In the genomic region with DNA sequence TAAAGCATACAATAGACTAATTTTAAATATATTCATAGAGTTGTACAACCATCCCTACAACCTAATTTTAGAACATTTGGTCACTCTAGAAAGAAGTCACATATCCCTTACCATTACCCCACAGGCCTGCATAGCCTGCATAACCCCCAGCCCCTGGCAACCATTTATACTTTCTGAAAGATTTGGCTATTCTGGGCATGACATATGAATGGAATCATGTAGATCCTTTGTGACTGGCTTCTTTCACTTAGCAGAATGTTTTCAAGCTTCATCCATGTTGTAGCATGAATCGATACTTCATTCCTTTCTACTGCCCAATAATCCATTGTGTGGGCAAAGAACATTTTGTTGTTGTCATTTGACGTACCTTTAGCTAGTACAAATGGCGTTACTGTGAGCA, we compare ENCODE assay signal across 1 cellular context.
TF ChIP-seq lines count a peak whose summit lies in the region.

No MANE protein-coding gene starts in this region.

TF ChIP-seq in GM23338, 12 proteins besides CTCF, POLR2A, EP300 and RAD21:
- TF ChIP-seq, protein P1, sequence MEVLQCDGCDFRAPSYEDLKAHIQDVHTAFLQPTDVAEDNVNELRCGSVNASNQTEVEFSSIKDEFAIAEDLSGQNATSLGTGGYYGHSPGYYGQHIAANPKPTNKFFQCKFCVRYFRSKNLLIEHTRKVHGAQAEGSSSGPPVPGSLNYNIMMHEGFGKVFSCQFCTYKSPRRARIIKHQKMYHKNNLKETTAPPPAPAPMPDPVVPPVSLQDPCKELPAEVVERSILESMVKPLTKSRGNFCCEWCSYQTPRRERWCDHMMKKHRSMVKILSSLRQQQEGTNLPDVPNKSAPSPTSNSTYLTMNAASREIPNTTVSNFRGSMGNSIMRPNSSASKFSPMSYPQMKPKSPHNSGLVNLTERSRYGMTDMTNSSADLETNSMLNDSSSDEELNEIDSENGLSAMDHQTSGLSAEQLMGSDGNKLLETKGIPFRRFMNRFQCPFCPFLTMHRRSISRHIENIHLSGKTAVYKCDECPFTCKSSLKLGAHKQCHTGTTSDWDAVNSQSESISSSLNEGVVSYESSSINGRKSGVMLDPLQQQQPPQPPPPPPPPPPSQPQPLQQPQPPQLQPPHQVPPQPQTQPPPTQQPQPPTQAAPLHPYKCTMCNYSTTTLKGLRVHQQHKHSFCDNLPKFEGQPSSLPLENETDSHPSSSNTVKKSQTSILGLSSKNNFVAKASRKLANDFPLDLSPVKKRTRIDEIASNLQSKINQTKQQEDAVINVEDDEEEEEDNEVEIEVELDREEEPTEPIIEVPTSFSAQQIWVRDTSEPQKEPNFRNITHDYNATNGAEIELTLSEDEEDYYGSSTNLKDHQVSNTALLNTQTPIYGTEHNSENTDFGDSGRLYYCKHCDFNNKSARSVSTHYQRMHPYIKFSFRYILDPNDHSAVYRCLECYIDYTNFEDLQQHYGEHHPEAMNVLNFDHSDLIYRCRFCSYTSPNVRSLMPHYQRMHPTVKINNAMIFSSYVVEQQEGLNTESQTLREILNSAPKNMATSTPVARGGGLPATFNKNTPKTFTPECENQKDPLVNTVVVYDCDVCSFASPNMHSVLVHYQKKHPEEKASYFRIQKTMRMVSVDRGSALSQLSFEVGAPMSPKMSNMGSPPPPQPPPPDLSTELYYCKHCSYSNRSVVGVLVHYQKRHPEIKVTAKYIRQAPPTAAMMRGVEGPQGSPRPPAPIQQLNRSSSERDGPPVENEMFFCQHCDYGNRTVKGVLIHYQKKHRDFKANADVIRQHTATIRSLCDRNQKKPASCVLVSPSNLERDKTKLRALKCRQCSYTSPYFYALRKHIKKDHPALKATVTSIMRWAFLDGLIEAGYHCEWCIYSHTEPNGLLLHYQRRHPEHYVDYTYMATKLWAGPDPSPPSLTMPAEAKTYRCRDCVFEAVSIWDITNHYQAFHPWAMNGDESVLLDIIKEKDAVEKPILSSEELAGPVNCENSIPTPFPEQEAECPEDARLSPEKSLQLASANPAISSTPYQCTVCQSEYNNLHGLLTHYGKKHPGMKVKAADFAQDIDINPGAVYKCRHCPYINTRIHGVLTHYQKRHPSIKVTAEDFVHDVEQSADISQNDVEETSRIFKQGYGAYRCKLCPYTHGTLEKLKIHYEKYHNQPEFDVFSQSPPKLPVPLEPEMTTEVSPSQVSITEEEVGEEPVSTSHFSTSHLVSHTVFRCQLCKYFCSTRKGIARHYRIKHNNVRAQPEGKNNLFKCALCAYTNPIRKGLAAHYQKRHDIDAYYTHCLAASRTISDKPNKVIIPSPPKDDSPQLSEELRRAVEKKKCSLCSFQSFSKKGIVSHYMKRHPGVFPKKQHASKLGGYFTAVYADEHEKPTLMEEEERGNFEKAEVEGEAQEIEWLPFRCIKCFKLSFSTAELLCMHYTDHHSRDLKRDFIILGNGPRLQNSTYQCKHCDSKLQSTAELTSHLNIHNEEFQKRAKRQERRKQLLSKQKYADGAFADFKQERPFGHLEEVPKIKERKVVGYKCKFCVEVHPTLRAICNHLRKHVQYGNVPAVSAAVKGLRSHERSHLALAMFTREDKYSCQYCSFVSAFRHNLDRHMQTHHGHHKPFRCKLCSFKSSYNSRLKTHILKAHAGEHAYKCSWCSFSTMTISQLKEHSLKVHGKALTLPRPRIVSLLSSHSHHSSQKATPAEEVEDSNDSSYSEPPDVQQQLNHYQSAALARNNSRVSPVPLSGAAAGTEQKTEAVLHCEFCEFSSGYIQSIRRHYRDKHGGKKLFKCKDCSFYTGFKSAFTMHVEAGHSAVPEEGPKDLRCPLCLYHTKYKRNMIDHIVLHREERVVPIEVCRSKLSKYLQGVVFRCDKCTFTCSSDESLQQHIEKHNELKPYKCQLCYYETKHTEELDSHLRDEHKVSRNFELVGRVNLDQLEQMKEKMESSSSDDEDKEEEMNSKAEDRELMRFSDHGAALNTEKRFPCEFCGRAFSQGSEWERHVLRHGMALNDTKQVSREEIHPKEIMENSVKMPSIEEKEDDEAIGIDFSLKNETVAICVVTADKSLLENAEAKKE (CRISPR knock-in tag; IDR thresholded peaks at IDR 0.05), result no peak
- TF ChIP-seq, protein P2, sequence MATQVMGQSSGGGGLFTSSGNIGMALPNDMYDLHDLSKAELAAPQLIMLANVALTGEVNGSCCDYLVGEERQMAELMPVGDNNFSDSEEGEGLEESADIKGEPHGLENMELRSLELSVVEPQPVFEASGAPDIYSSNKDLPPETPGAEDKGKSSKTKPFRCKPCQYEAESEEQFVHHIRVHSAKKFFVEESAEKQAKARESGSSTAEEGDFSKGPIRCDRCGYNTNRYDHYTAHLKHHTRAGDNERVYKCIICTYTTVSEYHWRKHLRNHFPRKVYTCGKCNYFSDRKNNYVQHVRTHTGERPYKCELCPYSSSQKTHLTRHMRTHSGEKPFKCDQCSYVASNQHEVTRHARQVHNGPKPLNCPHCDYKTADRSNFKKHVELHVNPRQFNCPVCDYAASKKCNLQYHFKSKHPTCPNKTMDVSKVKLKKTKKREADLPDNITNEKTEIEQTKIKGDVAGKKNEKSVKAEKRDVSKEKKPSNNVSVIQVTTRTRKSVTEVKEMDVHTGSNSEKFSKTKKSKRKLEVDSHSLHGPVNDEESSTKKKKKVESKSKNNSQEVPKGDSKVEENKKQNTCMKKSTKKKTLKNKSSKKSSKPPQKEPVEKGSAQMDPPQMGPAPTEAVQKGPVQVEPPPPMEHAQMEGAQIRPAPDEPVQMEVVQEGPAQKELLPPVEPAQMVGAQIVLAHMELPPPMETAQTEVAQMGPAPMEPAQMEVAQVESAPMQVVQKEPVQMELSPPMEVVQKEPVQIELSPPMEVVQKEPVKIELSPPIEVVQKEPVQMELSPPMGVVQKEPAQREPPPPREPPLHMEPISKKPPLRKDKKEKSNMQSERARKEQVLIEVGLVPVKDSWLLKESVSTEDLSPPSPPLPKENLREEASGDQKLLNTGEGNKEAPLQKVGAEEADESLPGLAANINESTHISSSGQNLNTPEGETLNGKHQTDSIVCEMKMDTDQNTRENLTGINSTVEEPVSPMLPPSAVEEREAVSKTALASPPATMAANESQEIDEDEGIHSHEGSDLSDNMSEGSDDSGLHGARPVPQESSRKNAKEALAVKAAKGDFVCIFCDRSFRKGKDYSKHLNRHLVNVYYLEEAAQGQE (IDR thresholded peaks at IDR 0.05; ENCODE audit: unreplicated experiment), result no peak
- TF ChIP-seq ZNF114 (CRISPR knock-in tag; IDR thresholded peaks at IDR 0.05) (no peak), ZNF331 (CRISPR knock-in tag; IDR thresholded peaks at IDR 0.05; ENCODE audit: low read depth) (no peak), POLR2AphosphoS5 (IDR thresholded peaks at IDR 0.05; ENCODE audit: low read depth) (no peak), EZH2phosphoT487 (IDR thresholded peaks at IDR 0.05; ENCODE audit: unreplicated experiment) (no peak), NANOG (IDR thresholded peaks at IDR 0.05; ENCODE audit: borderline replicate concordance) (no peak), CREB1 (CRISPR knock-in tag; IDR thresholded peaks at IDR 0.05; ENCODE audit: low read depth) (no peak), JUNB (IDR thresholded peaks at IDR 0.05; ENCODE audit: unreplicated experiment) (no peak), EZH2 (IDR thresholded peaks at IDR 0.05; ENCODE audit: low read depth, unreplicated experiment) (no peak)
- TF ChIP-seq, protein P3, sequence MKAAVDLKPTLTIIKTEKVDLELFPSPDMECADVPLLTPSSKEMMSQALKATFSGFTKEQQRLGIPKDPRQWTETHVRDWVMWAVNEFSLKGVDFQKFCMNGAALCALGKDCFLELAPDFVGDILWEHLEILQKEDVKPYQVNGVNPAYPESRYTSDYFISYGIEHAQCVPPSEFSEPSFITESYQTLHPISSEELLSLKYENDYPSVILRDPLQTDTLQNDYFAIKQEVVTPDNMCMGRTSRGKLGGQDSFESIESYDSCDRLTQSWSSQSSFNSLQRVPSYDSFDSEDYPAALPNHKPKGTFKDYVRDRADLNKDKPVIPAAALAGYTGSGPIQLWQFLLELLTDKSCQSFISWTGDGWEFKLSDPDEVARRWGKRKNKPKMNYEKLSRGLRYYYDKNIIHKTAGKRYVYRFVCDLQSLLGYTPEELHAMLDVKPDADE (IDR thresholded peaks at IDR 0.05), result no peak
